Comparison of ENCODE assay signal across 9 cellular contexts in the genomic region with DNA sequence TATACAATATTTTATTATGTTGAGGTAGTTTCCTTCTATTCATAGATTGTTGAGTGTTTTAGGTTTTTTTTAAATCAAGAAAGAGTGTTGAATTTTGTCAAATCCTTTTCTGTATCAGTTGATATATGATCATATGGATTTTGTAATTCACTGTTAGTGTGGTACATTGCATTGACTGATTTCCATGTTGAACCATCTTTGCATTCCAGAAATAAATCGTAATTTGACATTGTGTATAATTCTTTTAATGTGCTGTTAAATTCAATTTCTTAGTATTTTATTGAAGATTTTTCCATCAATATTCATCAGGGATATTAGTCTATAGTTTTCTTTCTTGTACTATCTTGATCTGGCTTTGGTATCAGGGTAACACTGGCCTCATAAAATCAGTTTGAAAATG.
"Had no signal": no experiment of that assay in that cellular context is flagged by ENCODE, and none has a peak within 500 bp of the region (broad histone marks: within the 10 kb centered on the region; RNA-seq: fewer than 3 reads in every experiment).

No MANE protein-coding gene starts in this region.

- FAIRE-seq: HepG2 had no signal

- H3K9me3 ChIP-seq: HAP-1 had no signal

- ATAC-seq: HCT116, HepG2 had no signal

- H3K9ac ChIP-seq: GM23248 had no signal

- H3K27ac ChIP-seq: GM23248, HL-60 had no signal

- DNase-seq: GM23248, GOT3, H7, HFFc6, KG1 had no signal

- H3K4me3 ChIP-seq: GM23248, HAP-1 had no signal

- H2AFZ ChIP-seq: GM23248 had no signal
